23 cellular contexts compared by ENCODE assay signal in genomic region chr2:104866883-104867350, GRCh38. TPM values are rescaled to one million over a fixed set of nuclear protein-coding genes. Genes with fewer than 3 reads are reported as not detected.
DNase-seq lines count a peak whose midpoint lies in the region; TF ChIP-seq lines count a peak whose summit lies in the region.
"Had no signal": no experiment of that assay in that cellular context is flagged by ENCODE, and none has a peak within 500 bp of the region (broad histone marks: within the 10 kb centered on the region; RNA-seq: fewer than 3 reads in every experiment).

No MANE protein-coding gene starts in this region.

- H3K9ac ChIP-seq in ES-I3 (ENCODE audit: low read depth, low read length) (peak overlapping the region; percentile 11; the same call in 1 of the 2 replicates), iPS-18a (ENCODE audit: low read length) (no peak overlapping the region), neural progenitor cell (no peak overlapping the region)
- H3K9ac ChIP-seq: BLaER1 treated with 17β-estradiol and CSF1 and Interleukin-3, amounts not matched to agents 10 nM and 100 nM had no signal

- no peaks in the 10 kb centered on the region for H3K79me2 ChIP-seq in neural progenitor cell (ENCODE audit: low read depth)

- no peak overlapping the region for H2AFZ ChIP-seq in neural progenitor cell (replicated peaks)

- H3K27me3 ChIP-seq in iPS-18a (ENCODE audit: control insufficient read depth, insufficient read depth, low read length) (peaks cover 100% of the 10 kb centered on the region), neural progenitor cell (peaks cover 100% of the 10 kb centered on the region), MG63 (peaks cover 38% of the 10 kb centered on the region)

- TF ChIP-seq CTCF in brain (conservative IDR thresholded peaks at IDR 0.05) (no peak), neural progenitor cell (IDR thresholded peaks at IDR 0.05) (no peak)

- H3K4me1 Mint-ChIP-seq in brain (peaks cover 88% of the 10 kb centered on the region), neural progenitor cell (peaks cover 75% of the 10 kb centered on the region)

- H3K27ac ChIP-seq in iPS-18a (ENCODE audit: low read length) = no peak overlapping the region
- H3K27ac ChIP-seq in neural progenitor cell = no peak overlapping the region
- H3K27ac ChIP-seq: BLaER1 treated with 17β-estradiol and CSF1 and Interleukin-3, amounts not matched to agents 10 nM and 100 nM; epithelial cell of prostate; right lobe of liver; vagina had no signal

- H3K4me3 Mint-ChIP-seq in brain (peak overlapping the region; percentile 80 to 98 (median 91)), neural progenitor cell (peak overlapping the region; percentile 81)
- H3K4me3 Mint-ChIP-seq: activated naive CD8-positive, alpha-beta T cell treated with anti-CD3 and anti-CD28 coated beads, Interleukin-2, amount 10 ng/mL, durations not matched to agents 7 days and 5 days; dendritic cell treated with granulocyte-macrophage colony-stimulating factor and Interleukin-4, amounts not matched to agents 40 ng/mL and 50 ng/mL, for 4 days had no signal

- peaks cover 31% of the 10 kb centered on the region for H3F3A ChIP-seq in neural progenitor cell (ENCODE audit: low read depth)

- peaks cover 98% of the 10 kb centered on the region for H4K20me1 ChIP-seq in neural progenitor cell (ENCODE audit: low read depth)

- H3K4me1 ChIP-seq in ES-I3 (ENCODE audit: insufficient read depth, low read length) (peaks cover 10% of the 10 kb centered on the region; the same call in 1 of the 2 replicates), iPS-18a (ENCODE audit: control insufficient read depth, low read depth, low read length) (peaks cover 18% of the 10 kb centered on the region), neural progenitor cell (peaks cover 24% of the 10 kb centered on the region)

- H3K27ac Mint-ChIP-seq in brain = peak overlapping the region; percentile 61 to 100 (median 98)
- H3K27ac Mint-ChIP-seq in neural progenitor cell = no peak overlapping the region
- H3K27ac Mint-ChIP-seq: activated naive CD8-positive, alpha-beta T cell treated with anti-CD3 and anti-CD28 coated beads, Interleukin-2, amount 10 ng/mL, durations not matched to agents 7 days and 5 days; dendritic cell treated with granulocyte-macrophage colony-stimulating factor and Interleukin-4, amounts not matched to agents 40 ng/mL and 50 ng/mL, for 4 days had no signal

- H3K4me3 ChIP-seq in iPS-18a (ENCODE audit: low read length) (peak overlapping the region; percentile 43), neural progenitor cell (peak overlapping the region; percentile 28), MG63 (no peak overlapping the region)
- H3K4me3 ChIP-seq: BLaER1 treated with 17β-estradiol and CSF1 and Interleukin-3, amounts not matched to agents 10 nM and 100 nM; right lobe of liver; vagina had no signal

- no peaks in the 10 kb centered on the region for H3K9me3 ChIP-seq in ES-I3 (ENCODE audit: control insufficient read depth, insufficient read depth, low read length)
- H3K9me3 ChIP-seq in iPS-18a (ENCODE audit: control insufficient read depth, low read depth, low read length) = no peaks in the 10 kb centered on the region
- no peaks in the 10 kb centered on the region for H3K9me3 ChIP-seq in neural progenitor cell (ENCODE audit: low read depth)
- no peaks in the 10 kb centered on the region for H3K9me3 ChIP-seq in MG63
- H3K9me3 ChIP-seq: right lobe of liver, vagina had no signal

- H3K4me2 ChIP-seq in neural progenitor cell = peak overlapping the region; percentile 73
- H3K4me2 ChIP-seq: BLaER1 treated with 17β-estradiol and CSF1 and Interleukin-3, amounts not matched to agents 10 nM and 100 nM had no signal

- no peak for TF ChIP-seq POLR2A in erythroblast (IDR thresholded peaks at IDR 0.05; ENCODE audit: low read length)

- H3K36me3 Mint-ChIP-seq in brain (no peaks in the 10 kb centered on the region), neural progenitor cell (peaks cover 6% of the 10 kb centered on the region)
- H3K36me3 Mint-ChIP-seq: activated naive CD8-positive, alpha-beta T cell treated with anti-CD3 and anti-CD28 coated beads, Interleukin-2, amount 10 ng/mL, durations not matched to agents 7 days and 5 days had no signal

- DNase-seq in neural progenitor cell (ENCODE audit: low spot score) (peak; percentile 54), COR-L47 (lab: John Stamatoyannopoulos, UW) (no peak), MG63 (no peak), erythroblast (lab: John Stamatoyannopoulos, UW) (no peak)
- DNase-seq in activated CD4-positive, alpha-beta T cell treated with anti-CD3 and anti-CD28 coated beads for 1 hour = no peak
- DNase-seq: activated naive CD8-positive, alpha-beta T cell treated with anti-CD3 and anti-CD28 coated beads, Interleukin-2, amount 10 ng/mL, durations not matched to agents 7 days and 5 days; EL; NCI-H1105 treated with DMSO at 0.1 percent for 48 hours; NCI-H2107; NCI-H526 treated with DMSO at 0.1 percent for 48 hours; right lobe of liver; stimulated activated CD4-positive, alpha-beta T cell treated with anti-CD3 and anti-CD28 coated beads, Interleukin-15, amount 100 ng/mL, for 24 hours; T1000 had no signal

- H3K9me3 Mint-ChIP-seq in brain (peaks cover 0 to 4% (median 0%) of the 10 kb centered on the region in 5 experiments), neural progenitor cell (no peaks in the 10 kb centered on the region)
- H3K9me3 Mint-ChIP-seq: activated naive CD8-positive, alpha-beta T cell treated with anti-CD3 and anti-CD28 coated beads, Interleukin-2, amount 10 ng/mL, durations not matched to agents 7 days and 5 days; dendritic cell treated with granulocyte-macrophage colony-stimulating factor and Interleukin-4, amounts not matched to agents 40 ng/mL and 50 ng/mL, for 4 days had no signal

- no peaks in the 10 kb centered on the region for H3K36me3 ChIP-seq in ES-I3 (ENCODE audit: insufficient read depth, low read length)
- no peaks in the 10 kb centered on the region for H3K36me3 ChIP-seq in iPS-18a (ENCODE audit: control insufficient read depth, low read depth, low read length)
- H3K36me3 ChIP-seq in neural progenitor cell = no peaks in the 10 kb centered on the region
- H3K36me3 ChIP-seq in MG63 = no peaks in the 10 kb centered on the region
- H3K36me3 ChIP-seq: BLaER1 treated with 17β-estradiol and CSF1 and Interleukin-3, amounts not matched to agents 10 nM and 100 nM; right lobe of liver; vagina had no signal

- H3K27me3 Mint-ChIP-seq in brain = peaks cover 51% of the 10 kb centered on the region
- peaks cover 61% of the 10 kb centered on the region for H3K27me3 Mint-ChIP-seq in neural progenitor cell (ENCODE audit: insufficient read depth, low read depth)

RNA-seq across cellular contexts. Expression of gene POU3F3, which starts 13.0 kb away (rescaled TPM):
- 23.8 TPM for polyA plus RNA-seq in brain (ENCODE audit: insufficient read depth, low read depth, low replicate concordance)
- 0.25 TPM in 1 of 2 replicates, not detected in the other for total RNA-seq in neural progenitor cell (ENCODE audit: low replicate concordance)
- not detected in 2 replicates for total RNA-seq in MG63 (2014; rRNA removed; shearing (Covaris generic); ENCODE audit: low replicate concordance)
- total RNA-seq: activated naive CD8-positive, alpha-beta T cell treated with anti-CD3 and anti-CD28 coated beads, Interleukin-2, amount 10 ng/mL, durations not matched to agents 7 days and 5 days; HepG2; liver; mucosa of gallbladder; right lobe of liver; vagina had no signal
- polyA plus RNA-seq: HepG2, liver had no signal
